11 cellular contexts compared by ENCODE assay signal in genomic region chr6:19719691-19720127, GRCh38.
DNase-seq lines count a peak whose midpoint lies in the region; ATAC-seq and TF ChIP-seq lines count a peak whose summit lies in the region.
"Had no signal": no experiment of that assay in that cellular context is flagged by ENCODE, and none has a peak within 500 bp of the region (broad histone marks: within the 10 kb centered on the region; RNA-seq: fewer than 3 reads in every experiment).

No MANE protein-coding gene starts in this region.

- H3K27me3 ChIP-seq in brain microvascular endothelial cell (replicated peaks): no peaks in the 10 kb centered on the region
- H3K27me3 ChIP-seq in thyroid gland: no peaks in the 10 kb centered on the region
- H3K27me3 ChIP-seq in esophagus muscularis mucosa: no peaks in the 10 kb centered on the region

- no peak for ATAC-seq in GM19463 (IDR thresholded peaks at IDR 0.05; ENCODE audit: unreplicated experiment)

- H3K27ac ChIP-seq in brain microvascular endothelial cell (no peak overlapping the region), thyroid gland (no peak overlapping the region), esophagus muscularis mucosa (replicated peaks in 1 of 4) (no peak overlapping the region)
- H3K27ac ChIP-seq: left ventricle myocardium inferior had no signal

- in situ Hi-C loops in brain microvascular endothelial cell (cut with HindIII; ENCODE audit: low pct_ligation_motif_present, low sequenced_read_pairs): no loop called here

- 23 to 34% methylated on average over 11 of the region's 11 CpGs for WGBS in thyroid gland, 2 donors
- 39% methylated on average over 11 of the region's 11 CpGs for WGBS in esophagus muscularis mucosa

- H3K4me3 ChIP-seq in brain microvascular endothelial cell (ENCODE audit: low read depth, low read length): no peak overlapping the region
- no peak overlapping the region for H3K4me3 ChIP-seq in thyroid gland (replicated peaks in 1 of 3)
- no peak overlapping the region for H3K4me3 ChIP-seq in esophagus muscularis mucosa
- H3K4me3 ChIP-seq: left ventricle myocardium inferior had no signal

- H3K9me3 ChIP-seq in thyroid gland: no peaks in the 10 kb centered on the region
- no peaks in the 10 kb centered on the region for H3K9me3 ChIP-seq in esophagus muscularis mucosa
- H3K9me3 ChIP-seq: left ventricle myocardium inferior had no signal

- TF ChIP-seq POLR2A in thyroid gland (IDR thresholded peaks at IDR 0.05) (no peak), esophagus muscularis mucosa (IDR thresholded peaks at IDR 0.05; ENCODE audit: low read depth) (no peak)

- H3K36me3 ChIP-seq in brain microvascular endothelial cell (replicated peaks): no peaks in the 10 kb centered on the region
- no peaks in the 10 kb centered on the region for H3K36me3 ChIP-seq in thyroid gland
- H3K36me3 ChIP-seq in esophagus muscularis mucosa: no peaks in the 10 kb centered on the region
- H3K36me3 ChIP-seq: left ventricle myocardium inferior had no signal

- intact Hi-C loops in thyroid gland (cut with DNase I) (no loop called here), esophagus muscularis mucosa (cut with DNase I) (no loop called here)

- peaks cover 4 to 5% of the 10 kb centered on the region in 2 donors for H3K4me1 ChIP-seq in thyroid gland
- peaks cover 0 to 10% (median 4%) of the 10 kb centered on the region in 4 donors for H3K4me1 ChIP-seq in esophagus muscularis mucosa

- DNase-seq in LHCN-M2 (ENCODE audit: low read depth) (peak; percentile 26), brain microvascular endothelial cell (peak; percentile 69), islet precursor cell (peak; percentile 84), thyroid gland (peak; percentile 50 to 64), COR-L47 (lab: John Stamatoyannopoulos, UW) (no peak), esophagus muscularis mucosa (ENCODE audit: extremely low spot score) (no peak)
- DNase-seq: effector CD8-positive, alpha-beta T cell; GDM1; left ventricle myocardium inferior; OCI-M1 had no signal

- TF ChIP-seq CTCF in brain microvascular endothelial cell (IDR thresholded peaks at IDR 0.05; ENCODE audit: low read depth, low read length, missing control alignments): no peak
- no peak for TF ChIP-seq CTCF in thyroid gland (IDR thresholded peaks at IDR 0.05)
- TF ChIP-seq CTCF in esophagus muscularis mucosa (IDR thresholded peaks at IDR 0.05): no peak

- TF ChIP-seq EP300 in esophagus muscularis mucosa (IDR thresholded peaks at IDR 0.05): no peak

Comparison
In these comparisons a context has a peak if more than half of its experiments do, and no peak if none do; other contexts are left out.
1. DNase-seq: peak in LHCN-M2 (single experiment), brain microvascular endothelial cell (single experiment), islet precursor cell (single experiment) and thyroid gland (2 of 2); none in COR-L47 (single experiment) and esophagus muscularis mucosa (single experiment).